21 cellular contexts compared by ENCODE assay signal in genomic region chr20:47789081-47789998, GRCh38. TPM values are rescaled to one million over a fixed set of nuclear protein-coding genes. Genes with fewer than 3 reads are reported as not detected.
DNase-seq lines count a peak whose midpoint lies in the region; ATAC-seq and TF ChIP-seq lines count a peak whose summit lies in the region.
"Had no signal": no experiment of that assay in that cellular context is flagged by ENCODE, and none has a peak within 500 bp of the region (broad histone marks: within the 10 kb centered on the region; RNA-seq: fewer than 3 reads in every experiment).

No MANE protein-coding gene starts in this region.

- H3K79me2 ChIP-seq in SK-N-SH (ENCODE audit: insufficient read depth) = no peaks in the 10 kb centered on the region
- H3K79me2 ChIP-seq in PC-9 (ENCODE audit: low read depth) = peaks cover 70% of the 10 kb centered on the region
- peaks cover 5% of the 10 kb centered on the region for H3K79me2 ChIP-seq in smooth muscle cell (ENCODE audit: low read depth)

- H3K4me3 ChIP-seq in SK-N-SH (ENCODE audit: low read depth in 2 of 2, low read length in 1 of 2) (no peak overlapping the region), PC-9 (no peak overlapping the region), smooth muscle cell (no peak overlapping the region)
- H3K4me3 ChIP-seq: cardiac muscle cell, dorsolateral prefrontal cortex, GM23248, heart right ventricle, thoracic aorta had no signal

- TF ChIP-seq RAD21 in SK-N-SH (IDR thresholded peaks at IDR 0.05; ENCODE audit: low read length) = no peak

- intact Hi-C loops in PC-9 (cut with micrococcal nuclease; ENCODE audit: unreplicated experiment) = loop anchor here (5.0 to 10.0 kb wide), 4 partner anchors 112 to 405 kb away; no protein-coding TSS in a partner anchor
- intact Hi-C loops in left cardiac atrium (cut with DNase I) = loop anchor here in 1 of 2 donors (5.0 kb wide), 1 partner anchor 828 kb away; no protein-coding TSS in a partner anchor

- no peaks in the 10 kb centered on the region for H3K9me3 ChIP-seq in SK-N-SH
- no peaks in the 10 kb centered on the region for H3K9me3 ChIP-seq in PC-9 (ENCODE audit: insufficient read depth, low read depth)
- H3K9me3 ChIP-seq in smooth muscle cell (replicated peaks; ENCODE audit: low read depth) = no peaks in the 10 kb centered on the region
- H3K9me3 ChIP-seq: heart right ventricle, thoracic aorta had no signal

- CTCF ChIA-PET in SK-N-SH (lab: Yijun Ruan, JAX) (interaction anchor here (1.5 to 2.8 kb wide), 3 partner anchors 64 to 831 kb away, joined by 4 to 43 read pairs (median 6); no protein-coding TSS in a partner anchor), PC-9 (lab: Charles Lee) (no interaction called here)

- 62% methylated on average over 16 of the region's 16 CpGs for WGBS in SK-N-SH (ENCODE audit: low lambda C conversion rate)
- WGBS in smooth muscle cell (ENCODE audit: low lambda C conversion rate) = 12% methylated on average over 16 of the region's 16 CpGs

- TF ChIP-seq POLR2A in erythroblast (IDR thresholded peaks at IDR 0.05; ENCODE audit: low read length) = no peak

- no peaks in the 10 kb centered on the region for H4K20me1 ChIP-seq in SK-N-SH (ENCODE audit: insufficient read depth)
- H4K20me1 ChIP-seq in PC-9 (ENCODE audit: insufficient read depth) = peaks cover under 1% of the 10 kb centered on the region; the same call in 1 of the 2 replicates
- peaks cover under 1% of the 10 kb centered on the region for H4K20me1 ChIP-seq in smooth muscle cell (ENCODE audit: low read depth)

- peak; percentile 52 for DNase-seq in SK-N-SH
- peak; percentile 68 to 72 for DNase-seq in PC-9
- no peak for DNase-seq in foreskin keratinocyte
- DNase-seq in smooth muscle cell (lab: John Stamatoyannopoulos, UW; ENCODE audit: unreplicated experiment) = no peak
- DNase-seq in erythroblast (lab: John Stamatoyannopoulos, UW) = no peak
- DNase-seq in left cardiac atrium = no peak
- DNase-seq: activated B cell treated with CpG ODN at 0.5 μM for 24 hours; activated T-cell treated with anti-CD3 and anti-CD28 coated beads, Interleukin-2, amount 50 U/mL, for 48 hours; C1 segment of cervical spinal cord; DMS 273 treated with DMSO at 0.1 percent for 48 hours; dorsolateral prefrontal cortex; heart right ventricle; naive thymus-derived CD8-positive, alpha-beta T cell; NCI-H187 treated with DMSO at 0.1 percent for 48 hours; NCI-H446 treated with DMSO at 0.1 percent for 48 hours; T-helper 2 cell had no signal

- H3K4me1 ChIP-seq in SK-N-SH (ENCODE audit: control insufficient read depth in 1 of 2, insufficient read depth in 2 of 2, low read depth in 1 of 2, low read length in 1 of 2) (peaks cover 0 to 49% of the 10 kb centered on the region in 2 experiments; a peak in 2 of 4 replicates), PC-9 (replicated peaks; ENCODE audit: insufficient read depth) (peaks cover 75% of the 10 kb centered on the region), foreskin keratinocyte (peaks cover 32% of the 10 kb centered on the region), smooth muscle cell (ENCODE audit: low read depth) (peaks cover 20% of the 10 kb centered on the region)

- H3K9ac ChIP-seq in SK-N-SH = no peak overlapping the region
- H3K9ac ChIP-seq in smooth muscle cell (ENCODE audit: low read depth) = no peak overlapping the region
- H3K9ac ChIP-seq: GM23248 had no signal

- BruUV-seq in PC-9 (replicated peaks; lab: Mats Ljungman, UMichigan) = no TSS peak

- H2AFZ ChIP-seq in SK-N-SH (ENCODE audit: low read depth) (no peak overlapping the region), PC-9 (no peak overlapping the region), smooth muscle cell (ENCODE audit: low read depth) (no peak overlapping the region)
- H2AFZ ChIP-seq: GM23248 had no signal

- TF ChIP-seq CTCF in SK-N-SH (IDR thresholded peaks at IDR 0.05) = no peak
- no peak for TF ChIP-seq CTCF in PC-9 (conservative IDR thresholded peaks at IDR 0.05)
- TF ChIP-seq CTCF in foreskin keratinocyte (conservative IDR thresholded peaks at IDR 0.05) = no peak
- no peak for TF ChIP-seq CTCF in smooth muscle cell (IDR thresholded peaks at IDR 0.05; ENCODE audit: borderline replicate concordance, insufficient read depth, poor library complexity, severe bottlenecking)

- H3K9me2 ChIP-seq in SK-N-SH (no peaks in the 10 kb centered on the region), PC-9 (ENCODE audit: insufficient read depth) (no peaks in the 10 kb centered on the region)

- POLR2A ChIA-PET in SK-N-SH (lab: Yijun Ruan, JAX) = no interaction called here
- POLR2A ChIA-PET in PC-9 (lab: Charles Lee; ENCODE audit: unreplicated experiment) = interaction anchor here (1.0 kb wide), 1 partner anchor 68 kb away, joined by 21 read pairs; no protein-coding TSS in a partner anchor

- H3K36me3 ChIP-seq in SK-N-SH (replicated peaks in 1 of 2; ENCODE audit: control insufficient read depth in 1 of 2, insufficient read depth in 2 of 2, low read length in 1 of 2) = no peaks in the 10 kb centered on the region
- H3K36me3 ChIP-seq in PC-9 (ENCODE audit: low read depth) = no peaks in the 10 kb centered on the region
- H3K36me3 ChIP-seq in smooth muscle cell (ENCODE audit: low read depth) = no peaks in the 10 kb centered on the region
- H3K36me3 ChIP-seq: cardiac muscle cell, heart right ventricle, thoracic aorta had no signal

- ATAC-seq in SK-N-SH treated with all-trans-retinoic acid at 6 μM for 48 hours (no peak), foreskin keratinocyte (no peak), GM18873 (IDR thresholded peaks at IDR 0.05; ENCODE audit: low FRiP score, unreplicated experiment) (no peak), left cardiac atrium (no peak)
- ATAC-seq: naive thymus-derived CD8-positive, alpha-beta T cell had no signal

- H3F3A ChIP-seq in SK-N-SH (replicated peaks; ENCODE audit: insufficient read depth) (peaks cover 6% of the 10 kb centered on the region), PC-9 (ENCODE audit: insufficient read depth, low read depth) (peaks cover 73% of the 10 kb centered on the region), smooth muscle cell (ENCODE audit: low read depth) (peaks cover 43% of the 10 kb centered on the region)

- no peak for TF ChIP-seq EP300 in SK-N-SH (IDR thresholded peaks at IDR 0.05; ENCODE audit: borderline replicate concordance in 1 of 2, low read depth in 1 of 2, low read length in 1 of 2)

- H3K27me3 ChIP-seq in SK-N-SH (ENCODE audit: insufficient read depth) = peaks cover 5% of the 10 kb centered on the region; the same call in 1 of the 2 replicates
- H3K27me3 ChIP-seq in PC-9 (ENCODE audit: insufficient read depth, low read depth) = no peaks in the 10 kb centered on the region
- no peaks in the 10 kb centered on the region for H3K27me3 ChIP-seq in foreskin keratinocyte
- H3K27me3 ChIP-seq in smooth muscle cell (ENCODE audit: low read depth) = no peaks in the 10 kb centered on the region
- H3K27me3 ChIP-seq: cardiac muscle cell had no signal

- H3K4me2 ChIP-seq in SK-N-SH = no peak overlapping the region
- H3K4me2 ChIP-seq in PC-9 = peak overlapping the region; percentile 89
- peak overlapping the region; percentile 69 for H3K4me2 ChIP-seq in smooth muscle cell

- peak overlapping the region in 1 of 2 experiments; percentile 96; a peak in 2 of 4 replicates for H3K27ac ChIP-seq in SK-N-SH (ENCODE audit: low read depth in 2 of 2, low read length in 1 of 2)
- peak overlapping the region; percentile 95 for H3K27ac ChIP-seq in PC-9
- peak overlapping the region; percentile 96 for H3K27ac ChIP-seq in foreskin keratinocyte
- peak overlapping the region; percentile 66 for H3K27ac ChIP-seq in smooth muscle cell (ENCODE audit: low read depth)
- H3K27ac ChIP-seq: cardiac muscle cell, dorsolateral prefrontal cortex, GM23248, heart right ventricle, thoracic aorta had no signal

TF ChIP-seq in SK-N-SH, 30 proteins besides CTCF, POLR2A, EP300 and RAD21 (continues in another document):
- no peak for TF ChIP-seq TCF12 (IDR thresholded peaks at IDR 0.05)
- no peak for TF ChIP-seq IRF3 (IDR thresholded peaks at IDR 0.05; ENCODE audit: low read depth, low read length)
- no peak for TF ChIP-seq SMC3 (IDR thresholded peaks at IDR 0.05; ENCODE audit: low read depth, low read length)
- TF ChIP-seq EZH2phosphoT487 (IDR thresholded peaks at IDR 0.05; ENCODE audit: borderline replicate concordance, low read depth) = no peak
- peak; percentile 14; the same call in 1 of the 2 replicates for TF ChIP-seq RCOR1 (IDR thresholded peaks at IDR 0.05; ENCODE audit: low read length)
- TF ChIP-seq SIN3A (IDR thresholded peaks at IDR 0.05; ENCODE audit: borderline replicate concordance, low read depth, low read length) = no peak

TF ChIP-seq in SK-N-SH treated with all-trans-retinoic acid at 6 μM for 48 hours, 23 proteins besides CTCF, POLR2A, EP300 and RAD21 (continues in another document):
- TF ChIP-seq SNAI2 (CRISPR knock-in tag; IDR thresholded peaks at IDR 0.05) = no peak
- no peak for TF ChIP-seq CREB5 (CRISPR knock-in tag; IDR thresholded peaks at IDR 0.05; ENCODE audit: low read depth)
- TF ChIP-seq ZNF70 (CRISPR knock-in tag; IDR thresholded peaks at IDR 0.05) = no peak
- no peak for TF ChIP-seq ZNF8 (CRISPR knock-in tag; IDR thresholded peaks at IDR 0.05)
- no peak for TF ChIP-seq ZC3H10 (CRISPR knock-in tag; IDR thresholded peaks at IDR 0.05)
- TF ChIP-seq ZNF565 (CRISPR knock-in tag; conservative IDR thresholded peaks at IDR 0.05; ENCODE audit: low read depth) = no peak

RNA-seq across cellular contexts. Expression of gene SULF2, which starts 4.1 kb away (rescaled TPM):
- polyA plus RNA-seq in SK-N-SH (2012; rRNA removed) (11.3 and 20.2 TPM in 2 replicates), foreskin keratinocyte (153 and 180 TPM in 2 replicates), smooth muscle cell (131 and 144 TPM in 2 replicates)
- polyA plus RNA-seq in SK-N-SH (2012; cell fraction: cytosol; rRNA removed) = 13.5 and 13.7 TPM in 2 replicates
- polyA plus RNA-seq in SK-N-SH (2012; cell fraction: nucleus; rRNA removed) = 24.2 and 34.3 TPM in 2 replicates
- total RNA-seq in PC-9 (2021) (439 and 495 TPM in 2 replicates), foreskin keratinocyte (230 and 277 TPM in 2 replicates), smooth muscle cell (102 and 109 TPM in 2 replicates), left cardiac atrium (10 to 100 TPM; 37.2 to 55.1 TPM)

Comparison
In these comparisons a context has a peak if more than half of its experiments do, and no peak if none do; other contexts are left out.
1. DNase-seq: peak in SK-N-SH (single experiment) and PC-9 (2 of 2); none in foreskin keratinocyte (0 of 2), smooth muscle cell (single experiment), erythroblast (0 of 2) and left cardiac atrium (single experiment).